Comparison of ENCODE assay signal across 1 cellular context in genomic region chr3:48661501-48662139, GRCh38.
TF ChIP-seq lines count a peak whose summit lies in the region.

No MANE protein-coding gene starts in this region.

TF ChIP-seq in HepG2, 621 proteins besides CTCF, POLR2A, EP300 and RAD21 (continued from another document and continues in another):
- TF ChIP-seq ZNF275 (CRISPR knock-in tag; IDR thresholded peaks at IDR 0.05; ENCODE audit: borderline replicate concordance) (peak; percentile 100), NFAT5 (CRISPR knock-in tag; IDR thresholded peaks at IDR 0.05) (peak; percentile 100), FOXA3 (CRISPR knock-in tag; IDR thresholded peaks at IDR 0.05) (peak; percentile 93), ZNF784 (CRISPR knock-in tag; IDR thresholded peaks at IDR 0.05; ENCODE audit: borderline replicate concordance) (peak; percentile 100), SP1 (IDR thresholded peaks at IDR 0.05) (no peak), SP1 (CRISPR knock-in tag; IDR thresholded peaks at IDR 0.05) (peak; percentile 88), STAG1 (CRISPR knock-in tag; IDR thresholded peaks at IDR 0.05) (peak; percentile 64), KDM5A (IDR thresholded peaks at IDR 0.05; ENCODE audit: borderline replicate concordance, low read length) (no peak), CREBL2 (CRISPR knock-in tag; IDR thresholded peaks at IDR 0.05; ENCODE audit: borderline replicate concordance) (peak; percentile 100), ZKSCAN5 (CRISPR knock-in tag; IDR thresholded peaks at IDR 0.05) (peak; percentile 96), ZNF777 (CRISPR knock-in tag; IDR thresholded peaks at IDR 0.05) (peak; percentile 97), ZBTB33 (CRISPR knock-in tag; IDR thresholded peaks at IDR 0.05) (peak; percentile 95), REL (CRISPR knock-in tag; conservative IDR thresholded peaks at IDR 0.05) (peak; percentile 100), RCOR2 (CRISPR knock-in tag; IDR thresholded peaks at IDR 0.05) (peak; percentile 94), SUZ12 (IDR thresholded peaks at IDR 0.05; ENCODE audit: low read depth, low read length) (no peak), TEAD2 (CRISPR knock-in tag; IDR thresholded peaks at IDR 0.05) (peak; percentile 100), ZNF503 (CRISPR knock-in tag; IDR thresholded peaks at IDR 0.05) (peak; percentile 100), ZKSCAN8 (CRISPR knock-in tag; IDR thresholded peaks at IDR 0.05; ENCODE audit: borderline replicate concordance) (peak; percentile 99), CBFB (CRISPR knock-in tag; IDR thresholded peaks at IDR 0.05) (peak; percentile 98), ADNP (CRISPR knock-in tag; IDR thresholded peaks at IDR 0.05) (peak; percentile 91), GATAD2A (CRISPR knock-in tag; IDR thresholded peaks at IDR 0.05) (peak; percentile 97), BRF2 (CRISPR knock-in tag; IDR thresholded peaks at IDR 0.05) (peak; percentile 100), PRDM10 (CRISPR knock-in tag; IDR thresholded peaks at IDR 0.05; ENCODE audit: low read depth) (peak; percentile 97), ZNF382 (CRISPR knock-in tag; IDR thresholded peaks at IDR 0.05; ENCODE audit: borderline replicate concordance) (peak; percentile 88; the same call in 1 of the 2 replicates), HIVEP1 (CRISPR knock-in tag; IDR thresholded peaks at IDR 0.05) (peak; percentile 99), GABPB1 (CRISPR knock-in tag; IDR thresholded peaks at IDR 0.05) (peak; percentile 93), TRAFD1 (CRISPR knock-in tag; IDR thresholded peaks at IDR 0.05; ENCODE audit: borderline replicate concordance) (peak; percentile 100), TRIM22 (IDR thresholded peaks at IDR 0.05) (no peak), STAT5B (CRISPR knock-in tag; IDR thresholded peaks at IDR 0.05) (peak; percentile 100), ZNF282 (IDR thresholded peaks at IDR 0.05; ENCODE audit: partially characterized antibody) (no peak), DMAP1 (CRISPR knock-in tag; IDR thresholded peaks at IDR 0.05) (peak; percentile 95), AHR (CRISPR knock-in tag; IDR thresholded peaks at IDR 0.05) (peak; percentile 100), NCOR1 (IDR thresholded peaks at IDR 0.05; ENCODE audit: borderline replicate concordance, low read length) (no peak), RXRA (CRISPR knock-in tag; IDR thresholded peaks at IDR 0.05) (peak; percentile 94), TAF1 (CRISPR knock-in tag; IDR thresholded peaks at IDR 0.05) (peak; percentile 92)
